ENCODE assay signal across 10 cellular contexts in genomic region chr9:38061326-38061947, GRCh38. TPM values are rescaled to one million over a fixed set of nuclear protein-coding genes. Genes with fewer than 3 reads are reported as not detected.
DNase-seq lines count a peak whose midpoint lies in the region; ATAC-seq and TF ChIP-seq lines count a peak whose summit lies in the region.
"Had no signal": no experiment of that assay in that cellular context is flagged by ENCODE, and none has a peak within 500 bp of the region (broad histone marks: within the 10 kb centered on the region; RNA-seq: fewer than 3 reads in every experiment).

No MANE protein-coding gene starts in this region.

- no peaks in the 10 kb centered on the region for H3K36me3 ChIP-seq in GM23338 (ENCODE audit: insufficient read depth)

- H3K9me3 Mint-ChIP-seq in nephron (no peaks in the 10 kb centered on the region), GM23338 (no peaks in the 10 kb centered on the region; the same call in 2 of the 3 replicates)
- H3K9me3 Mint-ChIP-seq: activated T-cell treated with anti-CD3 and anti-CD28 coated beads, Interleukin-2, amount 50 U/mL, for 72 hours had no signal

- H3K4me1 Mint-ChIP-seq in nephron (peaks cover 80% of the 10 kb centered on the region), GM23338 (peaks cover 72% of the 10 kb centered on the region), T-helper 17 cell (peaks cover 12% of the 10 kb centered on the region)

- H3K36me3 Mint-ChIP-seq in nephron (ENCODE audit: low read depth) (no peaks in the 10 kb centered on the region), GM23338 (ENCODE audit: low read depth) (no peaks in the 10 kb centered on the region; the same call in 1 of the 3 replicates), T-helper 17 cell (ENCODE audit: low read depth) (peaks cover 5% of the 10 kb centered on the region)

- H3K4me2 ChIP-seq in GM23338: no peak overlapping the region

- H3K27me3 Mint-ChIP-seq in nephron (ENCODE audit: low read depth) (peaks cover 20% of the 10 kb centered on the region), GM23338 (ENCODE audit: insufficient read depth, low read depth, poor library complexity) (peaks cover 14% of the 10 kb centered on the region), T-helper 17 cell (peaks cover 18% of the 10 kb centered on the region)

- H3K9me3 ChIP-seq in T-helper 17 cell (ENCODE audit: control insufficient read depth, low read length, poor library complexity, severe bottlenecking): no peaks in the 10 kb centered on the region

- no peak overlapping the region for H2AFZ ChIP-seq in GM23338

- DNase-seq in GM23338 (ENCODE audit: low spot score): no peak
- no peak for DNase-seq in MV-4-11 (lab: John Stamatoyannopoulos, UW)
- DNase-seq in T-helper 17 cell: no peak
- DNase-seq in NCI-H128 (lab: John Stamatoyannopoulos, UW; ENCODE audit: unreplicated experiment): no peak
- DNase-seq: activated T-cell treated with anti-CD3 and anti-CD28 coated beads, Interleukin-2, amount 50 U/mL, for 72 hours; SHP77 treated with DMSO at 0.1 percent for 48 hours had no signal

- no peaks in the 10 kb centered on the region for H3F3A ChIP-seq in GM23338 (replicated peaks; ENCODE audit: low read depth)

- no peaks in the 10 kb centered on the region for H3K9me2 ChIP-seq in GM23338 (ENCODE audit: insufficient read depth)

- peak overlapping the region in 1 of 3 experiments; percentile 6 for H3K4me3 Mint-ChIP-seq in nephron
- no peak overlapping the region for H3K4me3 Mint-ChIP-seq in GM23338
- no peak overlapping the region for H3K4me3 Mint-ChIP-seq in T-helper 17 cell
- H3K4me3 Mint-ChIP-seq: activated T-cell treated with anti-CD3 and anti-CD28 coated beads, Interleukin-2, amount 50 U/mL, for 72 hours had no signal

- TF ChIP-seq CTCF in nephron (IDR thresholded peaks at IDR 0.05; ENCODE audit: unreplicated experiment in 3 of 3) (no peak), GM23338 (conservative IDR thresholded peaks at IDR 0.05; ENCODE audit: low read depth in 2 of 2) (no peak)

- peaks cover 5% of the 10 kb centered on the region; the same call in 1 of the 2 replicates for H3K27me3 ChIP-seq in GM23338 (ENCODE audit: insufficient read depth)

- H4K20me1 ChIP-seq in GM23338 (replicated peaks; ENCODE audit: insufficient read depth): peaks cover 15% of the 10 kb centered on the region

- H3K79me2 ChIP-seq in GM23338 (replicated peaks; ENCODE audit: insufficient read depth): peaks cover 53% of the 10 kb centered on the region

- peaks cover 46% of the 10 kb centered on the region for H3K4me1 ChIP-seq in GM23338 (ENCODE audit: insufficient read depth)

- H3K27ac ChIP-seq in GM23338 (ENCODE audit: low read depth): no peak overlapping the region

- ATAC-seq in GM18517 (IDR thresholded peaks at IDR 0.05; ENCODE audit: unreplicated experiment): peak; percentile 68
- ATAC-seq in GM21717 (IDR thresholded peaks at IDR 0.05; ENCODE audit: unreplicated experiment): peak; percentile 61
- peak; percentile 64 for ATAC-seq in HG03521 (IDR thresholded peaks at IDR 0.05; ENCODE audit: unreplicated experiment)
- ATAC-seq in GM23338: no peak
- ATAC-seq in T-helper 17 cell: no peak
- ATAC-seq: activated T-cell treated with anti-CD3 and anti-CD28 coated beads, Interleukin-2, amount 50 U/mL, for 72 hours had no signal

- H3K4me3 ChIP-seq in GM23338: no peak overlapping the region

- peak overlapping the region; percentile 1 to 31 (median 8) for H3K27ac Mint-ChIP-seq in nephron
- H3K27ac Mint-ChIP-seq in GM23338: no peak overlapping the region
- no peak overlapping the region for H3K27ac Mint-ChIP-seq in T-helper 17 cell
- H3K27ac Mint-ChIP-seq: activated T-cell treated with anti-CD3 and anti-CD28 coated beads, Interleukin-2, amount 50 U/mL, for 72 hours had no signal

TF ChIP-seq in GM23338, 12 proteins besides CTCF, POLR2A, EP300 and RAD21 (continues in another document):
- TF ChIP-seq POLR2AphosphoS5 (IDR thresholded peaks at IDR 0.05; ENCODE audit: low read depth) (no peak), ZNF331 (CRISPR knock-in tag; IDR thresholded peaks at IDR 0.05; ENCODE audit: low read depth) (no peak), ZNF114 (CRISPR knock-in tag; IDR thresholded peaks at IDR 0.05) (no peak)
- TF ChIP-seq, protein P1, sequence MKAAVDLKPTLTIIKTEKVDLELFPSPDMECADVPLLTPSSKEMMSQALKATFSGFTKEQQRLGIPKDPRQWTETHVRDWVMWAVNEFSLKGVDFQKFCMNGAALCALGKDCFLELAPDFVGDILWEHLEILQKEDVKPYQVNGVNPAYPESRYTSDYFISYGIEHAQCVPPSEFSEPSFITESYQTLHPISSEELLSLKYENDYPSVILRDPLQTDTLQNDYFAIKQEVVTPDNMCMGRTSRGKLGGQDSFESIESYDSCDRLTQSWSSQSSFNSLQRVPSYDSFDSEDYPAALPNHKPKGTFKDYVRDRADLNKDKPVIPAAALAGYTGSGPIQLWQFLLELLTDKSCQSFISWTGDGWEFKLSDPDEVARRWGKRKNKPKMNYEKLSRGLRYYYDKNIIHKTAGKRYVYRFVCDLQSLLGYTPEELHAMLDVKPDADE (IDR thresholded peaks at IDR 0.05): no peak
- TF ChIP-seq, protein P2, sequence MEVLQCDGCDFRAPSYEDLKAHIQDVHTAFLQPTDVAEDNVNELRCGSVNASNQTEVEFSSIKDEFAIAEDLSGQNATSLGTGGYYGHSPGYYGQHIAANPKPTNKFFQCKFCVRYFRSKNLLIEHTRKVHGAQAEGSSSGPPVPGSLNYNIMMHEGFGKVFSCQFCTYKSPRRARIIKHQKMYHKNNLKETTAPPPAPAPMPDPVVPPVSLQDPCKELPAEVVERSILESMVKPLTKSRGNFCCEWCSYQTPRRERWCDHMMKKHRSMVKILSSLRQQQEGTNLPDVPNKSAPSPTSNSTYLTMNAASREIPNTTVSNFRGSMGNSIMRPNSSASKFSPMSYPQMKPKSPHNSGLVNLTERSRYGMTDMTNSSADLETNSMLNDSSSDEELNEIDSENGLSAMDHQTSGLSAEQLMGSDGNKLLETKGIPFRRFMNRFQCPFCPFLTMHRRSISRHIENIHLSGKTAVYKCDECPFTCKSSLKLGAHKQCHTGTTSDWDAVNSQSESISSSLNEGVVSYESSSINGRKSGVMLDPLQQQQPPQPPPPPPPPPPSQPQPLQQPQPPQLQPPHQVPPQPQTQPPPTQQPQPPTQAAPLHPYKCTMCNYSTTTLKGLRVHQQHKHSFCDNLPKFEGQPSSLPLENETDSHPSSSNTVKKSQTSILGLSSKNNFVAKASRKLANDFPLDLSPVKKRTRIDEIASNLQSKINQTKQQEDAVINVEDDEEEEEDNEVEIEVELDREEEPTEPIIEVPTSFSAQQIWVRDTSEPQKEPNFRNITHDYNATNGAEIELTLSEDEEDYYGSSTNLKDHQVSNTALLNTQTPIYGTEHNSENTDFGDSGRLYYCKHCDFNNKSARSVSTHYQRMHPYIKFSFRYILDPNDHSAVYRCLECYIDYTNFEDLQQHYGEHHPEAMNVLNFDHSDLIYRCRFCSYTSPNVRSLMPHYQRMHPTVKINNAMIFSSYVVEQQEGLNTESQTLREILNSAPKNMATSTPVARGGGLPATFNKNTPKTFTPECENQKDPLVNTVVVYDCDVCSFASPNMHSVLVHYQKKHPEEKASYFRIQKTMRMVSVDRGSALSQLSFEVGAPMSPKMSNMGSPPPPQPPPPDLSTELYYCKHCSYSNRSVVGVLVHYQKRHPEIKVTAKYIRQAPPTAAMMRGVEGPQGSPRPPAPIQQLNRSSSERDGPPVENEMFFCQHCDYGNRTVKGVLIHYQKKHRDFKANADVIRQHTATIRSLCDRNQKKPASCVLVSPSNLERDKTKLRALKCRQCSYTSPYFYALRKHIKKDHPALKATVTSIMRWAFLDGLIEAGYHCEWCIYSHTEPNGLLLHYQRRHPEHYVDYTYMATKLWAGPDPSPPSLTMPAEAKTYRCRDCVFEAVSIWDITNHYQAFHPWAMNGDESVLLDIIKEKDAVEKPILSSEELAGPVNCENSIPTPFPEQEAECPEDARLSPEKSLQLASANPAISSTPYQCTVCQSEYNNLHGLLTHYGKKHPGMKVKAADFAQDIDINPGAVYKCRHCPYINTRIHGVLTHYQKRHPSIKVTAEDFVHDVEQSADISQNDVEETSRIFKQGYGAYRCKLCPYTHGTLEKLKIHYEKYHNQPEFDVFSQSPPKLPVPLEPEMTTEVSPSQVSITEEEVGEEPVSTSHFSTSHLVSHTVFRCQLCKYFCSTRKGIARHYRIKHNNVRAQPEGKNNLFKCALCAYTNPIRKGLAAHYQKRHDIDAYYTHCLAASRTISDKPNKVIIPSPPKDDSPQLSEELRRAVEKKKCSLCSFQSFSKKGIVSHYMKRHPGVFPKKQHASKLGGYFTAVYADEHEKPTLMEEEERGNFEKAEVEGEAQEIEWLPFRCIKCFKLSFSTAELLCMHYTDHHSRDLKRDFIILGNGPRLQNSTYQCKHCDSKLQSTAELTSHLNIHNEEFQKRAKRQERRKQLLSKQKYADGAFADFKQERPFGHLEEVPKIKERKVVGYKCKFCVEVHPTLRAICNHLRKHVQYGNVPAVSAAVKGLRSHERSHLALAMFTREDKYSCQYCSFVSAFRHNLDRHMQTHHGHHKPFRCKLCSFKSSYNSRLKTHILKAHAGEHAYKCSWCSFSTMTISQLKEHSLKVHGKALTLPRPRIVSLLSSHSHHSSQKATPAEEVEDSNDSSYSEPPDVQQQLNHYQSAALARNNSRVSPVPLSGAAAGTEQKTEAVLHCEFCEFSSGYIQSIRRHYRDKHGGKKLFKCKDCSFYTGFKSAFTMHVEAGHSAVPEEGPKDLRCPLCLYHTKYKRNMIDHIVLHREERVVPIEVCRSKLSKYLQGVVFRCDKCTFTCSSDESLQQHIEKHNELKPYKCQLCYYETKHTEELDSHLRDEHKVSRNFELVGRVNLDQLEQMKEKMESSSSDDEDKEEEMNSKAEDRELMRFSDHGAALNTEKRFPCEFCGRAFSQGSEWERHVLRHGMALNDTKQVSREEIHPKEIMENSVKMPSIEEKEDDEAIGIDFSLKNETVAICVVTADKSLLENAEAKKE (CRISPR knock-in tag; IDR thresholded peaks at IDR 0.05): no peak

RNA-seq across cellular contexts. Expression of gene SHB, which starts 7.6 kb away (rescaled TPM):
- 8.4 and 14.0 TPM in 2 replicates for total RNA-seq in GM23338 (2014; rRNA removed; shearing (Covaris generic))
- polyA plus RNA-seq in GM23338 (2016; fragmentation: Nextera tagmentation; extraction: Ambion mirVana): 1.5 and 1.7 TPM in 2 replicates
- 1 to 10 TPM in 1 of 2 donors, under 1 TPM in 1; 0.65 to 1.5 TPM for total RNA-seq in T-helper 17 cell

Comparison
In these comparisons a context has a peak if more than half of its experiments do, and no peak if none do; other contexts are left out.
1. ATAC-seq: peak in GM18517 (single experiment), GM21717 (single experiment) and HG03521 (single experiment); none in GM23338 (single experiment) and T-helper 17 cell (single experiment).
2. H3K27ac Mint-ChIP-seq: peak in nephron (3 of 3); none in GM23338 (single experiment) and T-helper 17 cell (single experiment).